ENCODE assay signal across 8 cellular contexts in genomic region chr2:224284134-224284946, GRCh38.
DNase-seq lines count a peak whose midpoint lies in the region; ATAC-seq, FAIRE-seq and TF ChIP-seq lines count a peak whose summit lies in the region.

No MANE protein-coding gene starts in this region.

- H3K4me2 ChIP-seq in K562 (ENCODE audit: insufficient read depth, low read length), result no peak overlapping the region

- H3K36me3 ChIP-seq in K562 (ENCODE audit: control insufficient read depth, insufficient read depth, low read length), result no peaks in the 10 kb centered on the region
- no peaks in the 10 kb centered on the region for H3K36me3 ChIP-seq in transverse colon

- no TSS peak for BruUV-seq in K562 (replicated peaks; lab: Mats Ljungman, UMichigan)

- TF ChIP-seq RAD21 in K562 (CRISPR knock-in tag; conservative IDR thresholded peaks at IDR 0.05 in 1 of 2, IDR thresholded peaks at IDR 0.05 in 1 of 2), result peak; percentile 92 to 93

- H3K9me1 ChIP-seq in K562 (ENCODE audit: control insufficient read depth, insufficient read depth, low read length), result no peaks in the 10 kb centered on the region

- peaks cover 2 to 16% (median 7%) of the 10 kb centered on the region in 3 donors for H3K27me3 Mint-ChIP-seq in CD14-positive monocyte (ENCODE audit: low read depth in 3 of 3)
- peaks cover 48% of the 10 kb centered on the region for H3K27me3 Mint-ChIP-seq in T-helper 17 cell

- H3K4me1 Mint-ChIP-seq in CD14-positive monocyte (peaks cover 1% of the 10 kb centered on the region), T-helper 17 cell (no peaks in the 10 kb centered on the region)

- CTCF ChIA-PET in K562 (lab: Yijun Ruan, JAX; ENCODE audit: low intra/inter-chr PET ratio), result interaction anchor here (0.9 to 3.0 kb wide), 4 partner anchors 291 to 314 kb away, joined by 3 to 41 read pairs (median 12); no protein-coding TSS in a partner anchor

- H3K9ac ChIP-seq in K562 (ENCODE audit: insufficient read depth in 1 of 2, low read depth in 2 of 2, low read length in 2 of 2), result no peak overlapping the region

- no peaks in the 10 kb centered on the region for H3K9me3 Mint-ChIP-seq in CD14-positive monocyte

- H2AFZ ChIP-seq in K562 (ENCODE audit: low read depth, low read length), result no peak overlapping the region

- H4K20me1 ChIP-seq in K562 (replicated peaks; ENCODE audit: control insufficient read depth, insufficient read depth, low read length), result no peaks in the 10 kb centered on the region

- 0% methylated on average over 1 of the region's 1 CpG for WGBS in K562 (ENCODE audit: insufficient coverage, low coverage, missing lambda C conversion rate)
- 0 to 16% methylated on average over 1 of the region's 1 CpG for WGBS in transverse colon (ENCODE audit: low coverage in 1 of 2), 2 donors

- H3K27ac ChIP-seq in K562 (ENCODE audit: extremely low read depth, low read depth, low read length) (no peak overlapping the region), transverse colon (no peak overlapping the region)

- no peaks in the 10 kb centered on the region for H3K4me1 ChIP-seq in K562 (replicated peaks in 1 of 2; ENCODE audit: control insufficient read depth in 2 of 2, insufficient read depth in 2 of 2, low read length in 2 of 2)
- H3K4me1 ChIP-seq in transverse colon, result no peaks in the 10 kb centered on the region

- intact Hi-C loops in CD14-positive monocyte (cut with micrococcal nuclease), result loop anchor here (5.0 kb wide), 2 partner anchors 292 to 312 kb away; no protein-coding TSS in a partner anchor
- intact Hi-C loops in K562 (cut with micrococcal nuclease), result loop anchor here (1.0 kb wide), 3 partner anchors 291 to 314 kb away; no protein-coding TSS in a partner anchor
- intact Hi-C loops in transverse colon (cut with DNase I; ENCODE audit: low total_unique reads), result loop anchor here (10.0 kb wide), 1 partner anchor 290 kb away; no protein-coding TSS in a partner anchor

- POLR2A ChIA-PET in K562 (lab: Yijun Ruan, JAX), result interaction anchor here (1.0 to 2.3 kb wide), 2 partner anchors 9 to 314 kb away, joined by 3 to 6 read pairs; no protein-coding TSS in a partner anchor

- H3K79me2 ChIP-seq in K562 (ENCODE audit: control insufficient read depth, insufficient read depth, low read length), result no peaks in the 10 kb centered on the region

- in situ Hi-C loops in K562 (cut with MboI), result loop anchor here (10.0 kb wide), 1 partner anchor 290 kb away; no protein-coding TSS in a partner anchor
- in situ Hi-C loops in transverse colon (cut with MboI; ENCODE audit: low pct_ligation_motif_present in 1 of 4, low pct_unique_long_range_greater_than_20kb in 1 of 4, low sequenced_read_pairs in 3 of 4), result loop anchor here in 2 of 4 donors (5.0 to 10.0 kb wide), 2 partner anchors 290 to 297 kb away; no protein-coding TSS in a partner anchor

- no peak for DNase-seq in CD14-positive monocyte (ENCODE audit: low spot score)
- DNase-seq in NCI-H1694 treated with DMSO at 0.1 percent for 48 hours (lab: John Stamatoyannopoulos, UW), result peak; percentile 46
- peak; percentile 3 to 15 (median 8) for DNase-seq in K562 (ENCODE audit: extremely low read depth in 1 of 4, low spot score in 3 of 4)
- peak; percentile 67 for DNase-seq in kidney tubule cell (ENCODE audit: low spot score)
- peak; percentile 11 for DNase-seq in transverse colon
- no peak for DNase-seq in T-helper 17 cell

- no peak overlapping the region for H3K4me3 Mint-ChIP-seq in CD14-positive monocyte
- H3K4me3 Mint-ChIP-seq in T-helper 17 cell, result no peak overlapping the region

- no peak for TF ChIP-seq POLR2A in K562 (conservative IDR thresholded peaks at IDR 0.05)
- no peak for TF ChIP-seq POLR2A in transverse colon (IDR thresholded peaks at IDR 0.05)

- no peak overlapping the region for H3K4me3 ChIP-seq in K562
- H3K4me3 ChIP-seq in transverse colon, result no peak overlapping the region

- peak; percentile 67; the same call in 2 of the 3 replicates for ATAC-seq in K562
- no peak for ATAC-seq in T-helper 17 cell
- ATAC-seq in HG02763 (IDR thresholded peaks at IDR 0.05; ENCODE audit: unreplicated experiment), result no peak

- H3K27me3 ChIP-seq in K562 (ENCODE audit: control insufficient read depth in 2 of 2, insufficient read depth in 2 of 2, low read length in 2 of 2) (0 out of 5 replicates have a peak, but pooled peaks cover 0 to 2% of the 10 kb centered on the region in 2 experiments), transverse colon (no peaks in the 10 kb centered on the region)

- no peak for FAIRE-seq in K562 (lab: Jason Lieb, UNC)

- H3K36me3 Mint-ChIP-seq in CD14-positive monocyte (no peaks in the 10 kb centered on the region), T-helper 17 cell (ENCODE audit: low read depth) (peaks cover 2% of the 10 kb centered on the region)

- H3K9me3 ChIP-seq in K562 (replicated peaks; ENCODE audit: control insufficient read depth, insufficient read depth, low read depth, low read length), result no peaks in the 10 kb centered on the region
- no peaks in the 10 kb centered on the region for H3K9me3 ChIP-seq in transverse colon
- no peaks in the 10 kb centered on the region for H3K9me3 ChIP-seq in T-helper 17 cell (ENCODE audit: control insufficient read depth, low read length, poor library complexity, severe bottlenecking)

- TF ChIP-seq CTCF in CD14-positive monocyte (IDR thresholded peaks at IDR 0.05), result peak; percentile 76
- peak; percentile 31; the same call in 2 of the 3 replicates for TF ChIP-seq CTCF in GM12872 (IDR thresholded peaks at IDR 0.05; ENCODE audit: insufficient read depth, low read depth, low read length)
- peak; percentile 40 to 53 (median 44); a peak in 5 of 6 replicates for TF ChIP-seq CTCF in K562 (IDR thresholded peaks at IDR 0.05 in 2 of 3, conservative IDR thresholded peaks at IDR 0.05 in 1 of 3; ENCODE audit: insufficient read depth in 2 of 3, low read depth in 1 of 3, low read length in 3 of 3)
- peak; percentile 60 to 98 (median 67) for TF ChIP-seq CTCF in transverse colon (IDR thresholded peaks at IDR 0.05)

- no peak for TF ChIP-seq EP300 in K562 (IDR thresholded peaks at IDR 0.05; ENCODE audit: low read length)
- no peak for TF ChIP-seq EP300 in transverse colon (IDR thresholded peaks at IDR 0.05; ENCODE audit: low read depth)

- no peak overlapping the region for H3K27ac Mint-ChIP-seq in CD14-positive monocyte
- H3K27ac Mint-ChIP-seq in T-helper 17 cell, result no peak overlapping the region

TF ChIP-seq in K562, 482 proteins besides CTCF, POLR2A, EP300 and RAD21 (continues in another document):
- TF ChIP-seq GATAD2A (IDR thresholded peaks at IDR 0.05) (no peak), FOS (IDR thresholded peaks at IDR 0.05; ENCODE audit: extremely low read depth, insufficient read length) (no peak), MCM5 (IDR thresholded peaks at IDR 0.05; ENCODE audit: low read depth) (no peak), STAT6 (CRISPR knock-in tag; IDR thresholded peaks at IDR 0.05) (no peak), CC2D1A (IDR thresholded peaks at IDR 0.05) (0 out of 2 replicates have a peak, but pooled peaks have one; percentile 47), KAT8 (IDR thresholded peaks at IDR 0.05; ENCODE audit: low read depth) (no peak), KHSRP (IDR thresholded peaks at IDR 0.05) (no peak), DEAF1 (CRISPR knock-in tag; IDR thresholded peaks at IDR 0.05) (peak; percentile 83), RBM34 (IDR thresholded peaks at IDR 0.05; ENCODE audit: borderline replicate concordance, insufficient read depth, low read length) (no peak), E2F5 (CRISPR knock-in tag; IDR thresholded peaks at IDR 0.05) (no peak), CEBPG (CRISPR knock-in tag; IDR thresholded peaks at IDR 0.05) (no peak), CEBPG (tag; conservative IDR thresholded peaks at IDR 0.05 in 1 of 2, IDR thresholded peaks at IDR 0.05 in 1 of 2) (peak in 1 of 2 experiments; percentile 49; a peak in 2 of 4 replicates), SPI1 (IDR thresholded peaks at IDR 0.05; ENCODE audit: borderline replicate concordance, low read depth, low read length) (no peak), HDAC2 (IDR thresholded peaks at IDR 0.05) (no peak)

Comparison
In these comparisons a context has a peak if more than half of its experiments do, and no peak if none do; other contexts are left out.
1. DNase-seq: peak in NCI-H1694 treated with DMSO at 0.1 percent for 48 hours (single experiment), K562 (4 of 4), kidney tubule cell (single experiment) and transverse colon (single experiment); none in CD14-positive monocyte (single experiment) and T-helper 17 cell (0 of 3).
2. Peak in every context shown above with its lines, with median percentiles within 50 percentile points of each other: CTCF ChIP-seq.